1 cellular context compared by ENCODE assay signal in genomic region chr1:43621861-43622260, GRCh38.
A peak's percentile ranks its signal among the peaks of the same experiment; 100 is the strongest.
TF ChIP-seq lines count a peak whose summit lies in the region.

No MANE protein-coding gene starts in this region.

TF ChIP-seq in H1, 55 proteins besides CTCF, POLR2A, EP300 and RAD21:
- TF ChIP-seq SIN3A (conservative IDR thresholded peaks at IDR 0.05 in 1 of 2, IDR thresholded peaks at IDR 0.05 in 1 of 2; ENCODE audit: low read depth in 1 of 2, low read length in 2 of 2), result no peak
- TF ChIP-seq RBBP5 (IDR thresholded peaks at IDR 0.05; ENCODE audit: borderline replicate concordance, low read depth, low read length), result no peak
- TF ChIP-seq YY1 (IDR thresholded peaks at IDR 0.05; ENCODE audit: low read depth, low read length), result no peak
- no peak for TF ChIP-seq SRF (IDR thresholded peaks at IDR 0.05; ENCODE audit: low read depth, low read length)
- peak; percentile 20; the same call in 1 of the 2 replicates for TF ChIP-seq POLR2AphosphoS5 (IDR thresholded peaks at IDR 0.05; ENCODE audit: low read depth, low read length)
- no peak for TF ChIP-seq SP1 (IDR thresholded peaks at IDR 0.05; ENCODE audit: low read depth, low read length)
